ENCODE assay signal across 24 cellular contexts in genomic region chr1:63413394-63413793, GRCh38.
"Had no signal": no experiment of that assay in that cellular context is flagged by ENCODE, and none has a peak within 500 bp of the region (broad histone marks: within the 10 kb centered on the region; RNA-seq: fewer than 3 reads in every experiment).

No MANE protein-coding gene starts in this region.

- H3K36me3 ChIP-seq: MG63, SJSA1 had no signal

- H3K27ac ChIP-seq: adrenal gland, KMS-11, SJSA1 had no signal

- H3K4me1 ChIP-seq: adrenal gland, SJSA1 had no signal

- H3K27me3 Mint-ChIP-seq: activated naive CD8-positive, alpha-beta T cell treated with anti-CD3 and anti-CD28 coated beads, Interleukin-2, amount 10 ng/mL, durations not matched to agents 7 days and 5 days; T-helper 17 cell had no signal

- H3K9ac ChIP-seq: KMS-11 had no signal

- H3K9me3 ChIP-seq: adrenal gland, MG63, SJSA1 had no signal

- H3K27me3 ChIP-seq: adrenal gland, MG63, SJSA1 had no signal

- H3K27ac Mint-ChIP-seq: activated CD8-positive, alpha-beta T cell treated with anti-CD3 and anti-CD28 coated beads, Interleukin-2, amount 10 ng/mL, durations not matched to agents 7 days and 5 days; activated naive CD8-positive, alpha-beta T cell treated with anti-CD3 and anti-CD28 coated beads, Interleukin-2, amount 10 ng/mL, durations not matched to agents 7 days and 5 days; T-helper 17 cell; WTC11 had no signal

- H3K4me3 Mint-ChIP-seq: activated CD8-positive, alpha-beta T cell treated with anti-CD3 and anti-CD28 coated beads, Interleukin-2, amount 10 ng/mL, durations not matched to agents 7 days and 5 days; activated naive CD8-positive, alpha-beta T cell treated with anti-CD3 and anti-CD28 coated beads, Interleukin-2, amount 10 ng/mL, durations not matched to agents 7 days and 5 days; T-helper 17 cell; WTC11 had no signal

- H3K36me3 Mint-ChIP-seq: WTC11 had no signal

- H3K4me1 Mint-ChIP-seq: activated naive CD8-positive, alpha-beta T cell treated with anti-CD3 and anti-CD28 coated beads, Interleukin-2, amount 10 ng/mL, durations not matched to agents 7 days and 5 days; WTC11 had no signal

- H3K4me3 ChIP-seq: adrenal gland, MG63, SJSA1 had no signal

- DNase-seq: activated CD4-positive, alpha-beta T cell treated with anti-CD3 and anti-CD28 coated beads for 48 hours; activated CD4-positive, alpha-beta T cell treated with anti-CD3 and anti-CD28 coated beads, Interleukin-2, amount 50 U/mL, for 4 hours; activated CD4-positive, CD25-positive, alpha-beta regulatory T cell treated with anti-CD3 and anti-CD28 coated beads, Interleukin-2, amount 50 U/mL, for 72 hours; activated CD8-positive, alpha-beta memory T cell treated with anti-CD3 and anti-CD28 coated beads, Interleukin-2, amount 50 U/mL, for 48 hours; activated CD8-positive, alpha-beta T cell treated with anti-CD3 and anti-CD28 coated beads, Interleukin-2, amount 10 ng/mL, durations not matched to agents 7 days and 5 days; activated naive CD4-positive, alpha-beta T cell treated with anti-CD3 and anti-CD28 coated beads, Interleukin-2, amount 50 U/mL, for 16 hours; activated naive CD8-positive, alpha-beta T cell treated with anti-CD3 and anti-CD28 coated beads, Interleukin-2, amount 10 ng/mL, durations not matched to agents 7 days and 5 days; activated T-cell treated with anti-CD3 and anti-CD28 coated beads, Interleukin-2, amount 50 U/mL, for 1 hour; adrenal gland; anterior cingulate cortex; MG63; MV-4-11; NCI-H1105; NCI-H1436; NCI-H187; NCI-H2081; NCI-H446; NCI-H524; SHP77; T-helper 17 cell; T-helper 9 cell had no signal

- H3K9me3 Mint-ChIP-seq: activated naive CD8-positive, alpha-beta T cell treated with anti-CD3 and anti-CD28 coated beads, Interleukin-2, amount 10 ng/mL, durations not matched to agents 7 days and 5 days; WTC11 had no signal

- ATAC-seq: activated CD8-positive, alpha-beta T cell treated with anti-CD3 and anti-CD28 coated beads, Interleukin-2, amount 10 ng/mL, durations not matched to agents 7 days and 5 days; T-helper 17 cell; WTC11 had no signal
